12 cellular contexts compared by ENCODE assay signal in genomic region chr7:45848734-45849133, GRCh38. TPM values are rescaled to one million over a fixed set of nuclear protein-coding genes. Genes with fewer than 3 reads are reported as not detected.
"Had no signal": no experiment of that assay in that cellular context is flagged by ENCODE, and none has a peak within 500 bp of the region (broad histone marks: within the 10 kb centered on the region; RNA-seq: fewer than 3 reads in every experiment).

No MANE protein-coding gene starts in this region.

RNA-seq across cellular contexts. Expression of gene CCDC201, which starts 24.1 kb away (rescaled TPM):
- total RNA-seq: stomach, subcutaneous adipose tissue, suprapubic skin, temporal lobe, thoracic aorta, thyroid gland, tibial nerve, transverse colon, upper lobe of left lung, ureter, urinary bladder, vagina had no signal

RNA-seq across cellular contexts. Expression of gene IGFBP1, which starts 39.6 kb away (rescaled TPM):
- total RNA-seq: subcutaneous adipose tissue, thoracic aorta, thyroid gland, tibial nerve, transverse colon, ureter, urinary bladder had no signal
